In genomic region chr3:71062920-71063767, GRCh38 we compare ENCODE assay signal across 8 cellular contexts.
A peak's percentile ranks its signal among the peaks of the same experiment; 100 is the strongest.
DNase-seq lines count a peak whose midpoint lies in the region; ATAC-seq, FAIRE-seq and TF ChIP-seq lines count a peak whose summit lies in the region.

No MANE protein-coding gene starts in this region.

- no peak for FAIRE-seq in K562 (lab: Jason Lieb, UNC)

- H2AFZ ChIP-seq in ACC112 (ENCODE audit: low read length, unreplicated experiment), result no peak overlapping the region
- H2AFZ ChIP-seq in K562 (ENCODE audit: low read depth, low read length), result no peak overlapping the region

- intact Hi-C loops in K562 (cut with micrococcal nuclease), result loop anchor here (10.0 kb wide), 1 partner anchor 522 kb away; the partner anchor contains the start of gene FOXP1
- intact Hi-C loops in lower leg skin (cut with DNase I; ENCODE audit: low total_unique reads), result loop anchor here (10.0 kb wide), 1 partner anchor 522 kb away; the partner anchor contains the start of gene FOXP1

- peak overlapping the region; percentile 93 for H3K27ac ChIP-seq in ACC112 (ENCODE audit: low read depth, low read length)
- peak overlapping the region; percentile 66; the same call in 1 of the 3 replicates for H3K27ac ChIP-seq in K562 (ENCODE audit: extremely low read depth, low read depth, low read length)

- H3K4me2 ChIP-seq in K562 (ENCODE audit: insufficient read depth, low read length), result peak overlapping the region; percentile 39

- no peak for TF ChIP-seq RAD21 in K562 (CRISPR knock-in tag; conservative IDR thresholded peaks at IDR 0.05 in 1 of 2, IDR thresholded peaks at IDR 0.05 in 1 of 2)

- no peak for TF ChIP-seq EP300 in K562 (IDR thresholded peaks at IDR 0.05; ENCODE audit: low read length)

- H3K79me2 ChIP-seq in ACC112 (ENCODE audit: control insufficient read depth, insufficient read depth, low read length, unreplicated experiment), result peaks cover 83% of the 10 kb centered on the region
- peaks cover 75% of the 10 kb centered on the region for H3K79me2 ChIP-seq in K562 (ENCODE audit: control insufficient read depth, insufficient read depth, low read length)

- BruUV-seq in K562 (replicated peaks; lab: Mats Ljungman, UMichigan), result no TSS peak

- CTCF ChIA-PET in K562 (lab: Yijun Ruan, JAX; ENCODE audit: low intra/inter-chr PET ratio), result no interaction called here

- H3K9me3 ChIP-seq in K562 (replicated peaks; ENCODE audit: control insufficient read depth, insufficient read depth, low read depth, low read length), result no peaks in the 10 kb centered on the region

- POLR2A ChIA-PET in K562 (lab: Yijun Ruan, JAX), result interaction anchor here (1.3 kb wide), 1 partner anchor 11 kb away, joined by 3 read pairs; no protein-coding TSS in a partner anchor

- in situ Hi-C loops in K562 (cut with MboI), result no loop called here

- H3K27me3 ChIP-seq in ACC112 (ENCODE audit: insufficient read depth, low read length) (no peaks in the 10 kb centered on the region), K562 (ENCODE audit: control insufficient read depth in 2 of 2, insufficient read depth in 2 of 2, low read length in 2 of 2) (no peaks in the 10 kb centered on the region)

- peak overlapping the region; percentile 90 for H3K4me3 ChIP-seq in ACC112 (ENCODE audit: low read depth, low read length)
- H3K4me3 ChIP-seq in K562, result no peak overlapping the region; the same call in 1 of the 2 replicates
- H3K4me3 ChIP-seq in lower leg skin (ENCODE audit: low read depth, poor library complexity, severe bottlenecking), result peak overlapping the region; percentile 56

- H3K9ac ChIP-seq in K562 (ENCODE audit: insufficient read depth in 1 of 2, low read depth in 2 of 2, low read length in 2 of 2), result peak overlapping the region in 1 of 2 experiments; percentile 52; a peak in 1 of 4 replicates

- H4K20me1 ChIP-seq in K562 (replicated peaks; ENCODE audit: control insufficient read depth, insufficient read depth, low read length), result peaks cover 6% of the 10 kb centered on the region; the same call in 1 of the 2 replicates

- TF ChIP-seq POLR2A in K562 (conservative IDR thresholded peaks at IDR 0.05) (no peak), lower leg skin (IDR thresholded peaks at IDR 0.05) (no peak)

- H3K4me1 ChIP-seq in ACC112 (ENCODE audit: control insufficient read depth, insufficient read depth, low read length, unreplicated experiment) (peaks cover 58% of the 10 kb centered on the region), K562 (replicated peaks in 1 of 2; ENCODE audit: control insufficient read depth in 2 of 2, insufficient read depth in 2 of 2, low read length in 2 of 2) (peaks cover 11 to 30% of the 10 kb centered on the region in 2 experiments; a peak in 4 of 5 replicates)

- ATAC-seq in GM18519 (IDR thresholded peaks at IDR 0.05; ENCODE audit: low FRiP score, unreplicated experiment), result peak; percentile 61
- ATAC-seq in K562, result peak; percentile 5; the same call in 1 of the 3 replicates
- ATAC-seq in HG03095 (IDR thresholded peaks at IDR 0.05; ENCODE audit: unreplicated experiment), result no peak
- ATAC-seq in GM19023 (IDR thresholded peaks at IDR 0.05; ENCODE audit: unreplicated experiment), result no peak

- DNase-seq in KG1 (lab: John Stamatoyannopoulos, UW), result peak; percentile 13
- peak in 1 of 4 experiments; percentile 40 for DNase-seq in K562 (ENCODE audit: extremely low read depth in 1 of 4, low spot score in 3 of 4)
- DNase-seq in lower leg skin (ENCODE audit: low spot score in 2 of 2), result no peak
- DNase-seq in activated gamma-delta T cell treated with Interleukin-2 at 50 U/mL for 16 hours, result no peak

- no peaks in the 10 kb centered on the region for H3K9me1 ChIP-seq in K562 (ENCODE audit: control insufficient read depth, insufficient read depth, low read length)

- no peaks in the 10 kb centered on the region for H3K36me3 ChIP-seq in ACC112 (ENCODE audit: insufficient read depth, low read length)
- H3K36me3 ChIP-seq in K562 (ENCODE audit: control insufficient read depth, insufficient read depth, low read length), result no peaks in the 10 kb centered on the region

- WGBS in K562 (ENCODE audit: insufficient coverage, low coverage, missing lambda C conversion rate), result 6% methylated on average over 6 of the region's 6 CpGs
- 11 to 23% methylated on average over 6 of the region's 6 CpGs for WGBS in lower leg skin, 2 donors

- TF ChIP-seq CTCF in K562 (IDR thresholded peaks at IDR 0.05 in 2 of 3, conservative IDR thresholded peaks at IDR 0.05 in 1 of 3; ENCODE audit: insufficient read depth in 2 of 3, low read depth in 1 of 3, low read length in 3 of 3) (no peak), lower leg skin (IDR thresholded peaks at IDR 0.05) (no peak)

TF ChIP-seq in K562, 482 proteins besides CTCF, POLR2A, EP300 and RAD21 (continues in another document):
- TF ChIP-seq, protein P1, sequence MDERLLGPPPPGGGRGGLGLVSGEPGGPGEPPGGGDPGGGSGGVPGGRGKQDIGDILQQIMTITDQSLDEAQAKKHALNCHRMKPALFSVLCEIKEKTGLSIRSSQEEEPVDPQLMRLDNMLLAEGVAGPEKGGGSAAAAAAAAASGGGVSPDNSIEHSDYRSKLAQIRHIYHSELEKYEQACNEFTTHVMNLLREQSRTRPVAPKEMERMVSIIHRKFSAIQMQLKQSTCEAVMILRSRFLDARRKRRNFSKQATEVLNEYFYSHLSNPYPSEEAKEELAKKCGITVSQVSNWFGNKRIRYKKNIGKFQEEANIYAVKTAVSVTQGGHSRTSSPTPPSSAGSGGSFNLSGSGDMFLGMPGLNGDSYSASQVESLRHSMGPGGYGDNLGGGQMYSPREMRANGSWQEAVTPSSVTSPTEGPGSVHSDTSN (CRISPR knock-in tag; IDR thresholded peaks at IDR 0.05; ENCODE audit: low read depth), result no peak
- TF ChIP-seq, protein P1 (tag; conservative IDR thresholded peaks at IDR 0.05; ENCODE audit: low read depth), result peak; percentile 89
- TF ChIP-seq FOSL1 (tag; conservative IDR thresholded peaks at IDR 0.05), result peak; percentile 59
- TF ChIP-seq HMBOX1 (IDR thresholded peaks at IDR 0.05), result 0 out of 2 replicates have a peak, but pooled peaks have one; percentile 3
- peak; percentile 48 for TF ChIP-seq ATF3 (IDR thresholded peaks at IDR 0.05)
- TF ChIP-seq ATF3 (CRISPR knock-in tag; conservative IDR thresholded peaks at IDR 0.05), result no peak
- TF ChIP-seq FOXP4 (CRISPR knock-in tag; IDR thresholded peaks at IDR 0.05; ENCODE audit: borderline replicate concordance), result no peak
- TF ChIP-seq STAG1 (CRISPR knock-in tag; IDR thresholded peaks at IDR 0.05; ENCODE audit: borderline replicate concordance), result no peak
- no peak for TF ChIP-seq RBM15 (IDR thresholded peaks at IDR 0.05; ENCODE audit: insufficient read depth, low read length)
- TF ChIP-seq POLR2AphosphoS2 (IDR thresholded peaks at IDR 0.05; ENCODE audit: low read length), result no peak
- TF ChIP-seq PKNOX1 (IDR thresholded peaks at IDR 0.05), result peak; percentile 86
- no peak for TF ChIP-seq ZNF174 (CRISPR knock-in tag; IDR thresholded peaks at IDR 0.05)
- TF ChIP-seq DACH1 (IDR thresholded peaks at IDR 0.05; ENCODE audit: partially characterized antibody), result peak; percentile 37

Comparison
In these comparisons a context has a peak if more than half of its experiments do, and no peak if none do; other contexts are left out.
1. ATAC-seq: peak in GM18519 (single experiment) and K562 (single experiment); none in HG03095 (single experiment) and GM19023 (single experiment).